In genomic region chr7:27155816-27156507, GRCh38 we compare ENCODE assay signal across 9 cellular contexts. TPM values are rescaled to one million over a fixed set of nuclear protein-coding genes. Genes with fewer than 3 reads are reported as not detected.
DNase-seq lines count a peak whose midpoint lies in the region; ATAC-seq and TF ChIP-seq lines count a peak whose summit lies in the region.
"Had no signal": no experiment of that assay in that cellular context is flagged by ENCODE, and none has a peak within 500 bp of the region (broad histone marks: within the 10 kb centered on the region; RNA-seq: fewer than 3 reads in every experiment).

No MANE protein-coding gene starts in this region.

- no peak for ATAC-seq in GM21447 (IDR thresholded peaks at IDR 0.05; ENCODE audit: unreplicated experiment)
- ATAC-seq in HG03135 (IDR thresholded peaks at IDR 0.05; ENCODE audit: unreplicated experiment) = no peak
- no peak for ATAC-seq in HG02973 (IDR thresholded peaks at IDR 0.05; ENCODE audit: unreplicated experiment)
- ATAC-seq in GM19395 (IDR thresholded peaks at IDR 0.05; ENCODE audit: unreplicated experiment) = no peak

- peak overlapping the region; percentile 97 for H3K4me2 ChIP-seq in osteoblast (ENCODE audit: insufficient read depth, low read length)

- H3K27me3 ChIP-seq in MG63 (no peaks in the 10 kb centered on the region), osteoblast (ENCODE audit: insufficient read depth, low read length) (no peaks in the 10 kb centered on the region)
- H3K27me3 ChIP-seq in effector memory CD4-positive, alpha-beta T cell (replicated peaks; ENCODE audit: control insufficient read depth, insufficient read depth, low read length, poor library complexity, severe bottlenecking) = peaks cover 87% of the 10 kb centered on the region

- H3K4me1 ChIP-seq in effector memory CD4-positive, alpha-beta T cell (ENCODE audit: control insufficient read depth, insufficient read depth, low read length, poor library complexity, severe bottlenecking) = peaks cover 53% of the 10 kb centered on the region
- peaks cover 24% of the 10 kb centered on the region for H3K4me1 ChIP-seq in osteoblast (ENCODE audit: insufficient read depth, low read length)

- peak; percentile 78 for DNase-seq in Daoy (ENCODE audit: low read depth)
- peak; percentile 47 for DNase-seq in MG63
- no peak for DNase-seq in effector memory CD4-positive, alpha-beta T cell
- peak; percentile 92 for DNase-seq in osteoblast (ENCODE audit: insufficient read length, low spot score, missing footprints)

- H3K79me2 ChIP-seq in osteoblast (ENCODE audit: insufficient read depth, low read length) = peaks cover 58% of the 10 kb centered on the region

- H2AFZ ChIP-seq in osteoblast (ENCODE audit: low read length) = peak overlapping the region; percentile 97

- H3K4me3 ChIP-seq in MG63 (peak overlapping the region; percentile 83), osteoblast (ENCODE audit: insufficient read depth, low read length) (peak overlapping the region; percentile 90)
- peak overlapping the region; percentile 34 for H3K4me3 ChIP-seq in effector memory CD4-positive, alpha-beta T cell (ENCODE audit: insufficient read depth, low read depth, low read length, poor library complexity, severe bottlenecking)

- TF ChIP-seq CTCF in osteoblast (IDR thresholded peaks at IDR 0.05; ENCODE audit: extremely low read depth, low read depth, low read length) = no peak

- no peaks in the 10 kb centered on the region for H3K9me3 ChIP-seq in MG63
- H3K9me3 ChIP-seq in effector memory CD4-positive, alpha-beta T cell (ENCODE audit: control insufficient read depth, low read length) = no peaks in the 10 kb centered on the region
- no peaks in the 10 kb centered on the region for H3K9me3 ChIP-seq in osteoblast (ENCODE audit: low read depth, low read length)
- H3K9me3 ChIP-seq: neutrophil had no signal

- no peaks in the 10 kb centered on the region for H4K20me1 ChIP-seq in osteoblast (ENCODE audit: insufficient read depth, low read length)

- H3K36me3 ChIP-seq in MG63 (no peaks in the 10 kb centered on the region), osteoblast (ENCODE audit: insufficient read depth, low read length) (peaks cover 4% of the 10 kb centered on the region)
- no peaks in the 10 kb centered on the region for H3K36me3 ChIP-seq in effector memory CD4-positive, alpha-beta T cell (ENCODE audit: control insufficient read depth, insufficient read depth, low read length)
- H3K36me3 ChIP-seq: neutrophil had no signal

- H3K27ac ChIP-seq in effector memory CD4-positive, alpha-beta T cell (ENCODE audit: insufficient read depth, low read length, poor library complexity, severe bottlenecking) = no peak overlapping the region
- peak overlapping the region; percentile 74 for H3K27ac ChIP-seq in osteoblast (ENCODE audit: low read depth, low read length)
- H3K27ac ChIP-seq: neutrophil had no signal

RNA-seq across cellular contexts. Expression of gene HOXA7, which starts 0.5 kb away (rescaled TPM):
- 21.7 and 24.4 TPM in 2 replicates for total RNA-seq in Daoy (2014; rRNA removed; shearing (Covaris generic))
- total RNA-seq in MG63 (2014; rRNA removed; shearing (Covaris generic); ENCODE audit: low replicate concordance) = 0.95 and 1.7 TPM in 2 replicates
- 3.6 and 4.4 TPM in 2 replicates for total RNA-seq in osteoblast

RNA-seq across cellular contexts. Expression of gene HOXA3, which starts 3.6 kb away (rescaled TPM):
- 12.4 and 16.8 TPM in 2 replicates for total RNA-seq in Daoy (2014; rRNA removed; shearing (Covaris generic))
- total RNA-seq in MG63 (2014; rRNA removed; shearing (Covaris generic); ENCODE audit: low replicate concordance) = 4.3 TPM in 1 of 2 replicates, not detected in the other
- 3.5 and 4.0 TPM in 2 replicates for total RNA-seq in osteoblast

RNA-seq across cellular contexts. Expression of gene HOXA6, which starts 8.4 kb away (rescaled TPM):
- 0.92 and 4.2 TPM in 2 replicates for total RNA-seq in Daoy (2014; rRNA removed; shearing (Covaris generic))
- 0.82 and 5.1 TPM in 2 replicates for total RNA-seq in MG63 (2014; rRNA removed; shearing (Covaris generic); ENCODE audit: low replicate concordance)
- 5.0 and 7.6 TPM in 2 replicates for total RNA-seq in osteoblast

RNA-seq across cellular contexts. Expression of gene HOXA9, which starts 9.4 kb away (rescaled TPM):
- 1.8 TPM in 1 of 2 replicates, not detected in the other for total RNA-seq in Daoy (2014; rRNA removed; shearing (Covaris generic))
- 25.4 and 29.9 TPM in 2 replicates for total RNA-seq in MG63 (2014; rRNA removed; shearing (Covaris generic); ENCODE audit: low replicate concordance)
- total RNA-seq in osteoblast = 15.3 and 19.5 TPM in 2 replicates

RNA-seq across cellular contexts. Expression of gene HOXA5, which starts 12.5 kb away (rescaled TPM):
- 22.6 and 41.1 TPM in 2 replicates for total RNA-seq in Daoy (2014; rRNA removed; shearing (Covaris generic))
- total RNA-seq in MG63 (2014; rRNA removed; shearing (Covaris generic); ENCODE audit: low replicate concordance) = 1.7 and 2.7 TPM in 2 replicates
- 3.2 and 5.8 TPM in 2 replicates for total RNA-seq in osteoblast

Comparison
In these comparisons a context has a peak if more than half of its experiments do, and no peak if none do; other contexts are left out.
1. DNase-seq: peak in Daoy (single experiment), MG63 (single experiment) and osteoblast (single experiment); none in effector memory CD4-positive, alpha-beta T cell (0 of 3).
2. H3K4me3 ChIP-seq: peak in every context shown above with its lines; median percentile 90 in osteoblast; 83 in MG63; 34 in effector memory CD4-positive, alpha-beta T cell.